2 cellular contexts compared by ENCODE assay signal in the genomic region with DNA sequence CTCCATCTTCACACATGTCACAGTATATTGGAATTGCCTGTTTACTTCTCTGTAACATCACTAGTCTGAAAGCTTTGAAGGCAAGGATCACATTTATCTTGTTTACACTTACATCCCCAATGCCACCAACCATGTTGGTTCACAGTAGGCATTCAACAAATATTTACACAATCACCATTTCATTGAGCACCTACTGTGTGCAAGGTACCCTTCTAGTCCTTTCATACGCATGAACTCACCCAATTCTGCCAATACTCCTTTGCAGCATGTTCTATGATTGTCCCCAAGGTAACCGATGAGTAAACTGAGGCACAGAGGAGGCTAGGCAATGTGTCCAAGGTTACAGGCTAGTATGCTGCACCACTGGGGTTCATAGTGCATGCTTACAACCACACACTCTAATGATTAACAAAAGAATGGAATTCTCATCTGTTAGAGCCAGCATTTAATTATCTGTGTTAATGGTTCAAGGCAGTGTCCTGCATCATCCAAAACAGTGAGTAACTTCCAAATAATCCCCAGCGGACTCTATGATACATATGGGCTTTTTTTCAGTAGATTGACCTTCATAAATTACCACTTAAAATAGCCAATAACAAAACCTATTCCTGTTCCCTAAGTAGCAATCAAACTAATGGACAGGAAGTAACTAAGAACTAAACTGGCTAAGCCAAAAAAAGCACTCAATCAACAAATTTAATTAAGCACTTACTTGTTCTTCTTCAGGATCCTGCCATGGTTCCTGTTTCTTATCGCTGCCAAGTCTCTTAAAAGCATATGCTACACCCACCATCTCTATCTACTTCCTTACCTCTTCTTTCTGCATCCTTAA.
A peak's percentile ranks its signal among the peaks of the same experiment; 100 is the strongest.
TF ChIP-seq lines count a peak whose summit lies in the region.

No MANE protein-coding gene starts in this region.

TF ChIP-seq in HepG2, 621 proteins besides CTCF, POLR2A, EP300 and RAD21:
- no peak for TF ChIP-seq ZNF644 (CRISPR knock-in tag; IDR thresholded peaks at IDR 0.05; ENCODE audit: low read depth)
- peak; percentile 70; the same call in 1 of the 2 replicates for TF ChIP-seq ZKSCAN1 (IDR thresholded peaks at IDR 0.05; ENCODE audit: low read length)
- TF ChIP-seq, protein P1, sequence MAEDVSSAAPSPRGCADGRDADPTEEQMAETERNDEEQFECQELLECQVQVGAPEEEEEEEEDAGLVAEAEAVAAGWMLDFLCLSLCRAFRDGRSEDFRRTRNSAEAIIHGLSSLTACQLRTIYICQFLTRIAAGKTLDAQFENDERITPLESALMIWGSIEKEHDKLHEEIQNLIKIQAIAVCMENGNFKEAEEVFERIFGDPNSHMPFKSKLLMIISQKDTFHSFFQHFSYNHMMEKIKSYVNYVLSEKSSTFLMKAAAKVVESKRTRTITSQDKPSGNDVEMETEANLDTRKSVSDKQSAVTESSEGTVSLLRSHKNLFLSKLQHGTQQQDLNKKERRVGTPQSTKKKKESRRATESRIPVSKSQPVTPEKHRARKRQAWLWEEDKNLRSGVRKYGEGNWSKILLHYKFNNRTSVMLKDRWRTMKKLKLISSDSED (CRISPR knock-in tag; IDR thresholded peaks at IDR 0.05), result no peak

TF ChIP-seq in H1, 55 proteins besides CTCF, POLR2A, EP300 and RAD21:
- TF ChIP-seq, protein P2, sequence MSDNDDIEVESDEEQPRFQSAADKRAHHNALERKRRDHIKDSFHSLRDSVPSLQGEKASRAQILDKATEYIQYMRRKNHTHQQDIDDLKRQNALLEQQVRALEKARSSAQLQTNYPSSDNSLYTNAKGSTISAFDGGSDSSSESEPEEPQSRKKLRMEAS (IDR thresholded peaks at IDR 0.05), result no peak
- TF ChIP-seq CHD1 (IDR thresholded peaks at IDR 0.05; ENCODE audit: low read depth, low read length) (no peak), TAF7 (optimal IDR thresholded peaks at IDR 0.05; ENCODE audit: borderline replicate concordance, low read depth, low read length) (no peak), SP4 (IDR thresholded peaks at IDR 0.05; ENCODE audit: low read length) (no peak), JUND (IDR thresholded peaks at IDR 0.05; ENCODE audit: low read length) (no peak), SIRT6 (IDR thresholded peaks at IDR 0.05; ENCODE audit: low read length) (no peak)
- TF ChIP-seq, protein P3, sequence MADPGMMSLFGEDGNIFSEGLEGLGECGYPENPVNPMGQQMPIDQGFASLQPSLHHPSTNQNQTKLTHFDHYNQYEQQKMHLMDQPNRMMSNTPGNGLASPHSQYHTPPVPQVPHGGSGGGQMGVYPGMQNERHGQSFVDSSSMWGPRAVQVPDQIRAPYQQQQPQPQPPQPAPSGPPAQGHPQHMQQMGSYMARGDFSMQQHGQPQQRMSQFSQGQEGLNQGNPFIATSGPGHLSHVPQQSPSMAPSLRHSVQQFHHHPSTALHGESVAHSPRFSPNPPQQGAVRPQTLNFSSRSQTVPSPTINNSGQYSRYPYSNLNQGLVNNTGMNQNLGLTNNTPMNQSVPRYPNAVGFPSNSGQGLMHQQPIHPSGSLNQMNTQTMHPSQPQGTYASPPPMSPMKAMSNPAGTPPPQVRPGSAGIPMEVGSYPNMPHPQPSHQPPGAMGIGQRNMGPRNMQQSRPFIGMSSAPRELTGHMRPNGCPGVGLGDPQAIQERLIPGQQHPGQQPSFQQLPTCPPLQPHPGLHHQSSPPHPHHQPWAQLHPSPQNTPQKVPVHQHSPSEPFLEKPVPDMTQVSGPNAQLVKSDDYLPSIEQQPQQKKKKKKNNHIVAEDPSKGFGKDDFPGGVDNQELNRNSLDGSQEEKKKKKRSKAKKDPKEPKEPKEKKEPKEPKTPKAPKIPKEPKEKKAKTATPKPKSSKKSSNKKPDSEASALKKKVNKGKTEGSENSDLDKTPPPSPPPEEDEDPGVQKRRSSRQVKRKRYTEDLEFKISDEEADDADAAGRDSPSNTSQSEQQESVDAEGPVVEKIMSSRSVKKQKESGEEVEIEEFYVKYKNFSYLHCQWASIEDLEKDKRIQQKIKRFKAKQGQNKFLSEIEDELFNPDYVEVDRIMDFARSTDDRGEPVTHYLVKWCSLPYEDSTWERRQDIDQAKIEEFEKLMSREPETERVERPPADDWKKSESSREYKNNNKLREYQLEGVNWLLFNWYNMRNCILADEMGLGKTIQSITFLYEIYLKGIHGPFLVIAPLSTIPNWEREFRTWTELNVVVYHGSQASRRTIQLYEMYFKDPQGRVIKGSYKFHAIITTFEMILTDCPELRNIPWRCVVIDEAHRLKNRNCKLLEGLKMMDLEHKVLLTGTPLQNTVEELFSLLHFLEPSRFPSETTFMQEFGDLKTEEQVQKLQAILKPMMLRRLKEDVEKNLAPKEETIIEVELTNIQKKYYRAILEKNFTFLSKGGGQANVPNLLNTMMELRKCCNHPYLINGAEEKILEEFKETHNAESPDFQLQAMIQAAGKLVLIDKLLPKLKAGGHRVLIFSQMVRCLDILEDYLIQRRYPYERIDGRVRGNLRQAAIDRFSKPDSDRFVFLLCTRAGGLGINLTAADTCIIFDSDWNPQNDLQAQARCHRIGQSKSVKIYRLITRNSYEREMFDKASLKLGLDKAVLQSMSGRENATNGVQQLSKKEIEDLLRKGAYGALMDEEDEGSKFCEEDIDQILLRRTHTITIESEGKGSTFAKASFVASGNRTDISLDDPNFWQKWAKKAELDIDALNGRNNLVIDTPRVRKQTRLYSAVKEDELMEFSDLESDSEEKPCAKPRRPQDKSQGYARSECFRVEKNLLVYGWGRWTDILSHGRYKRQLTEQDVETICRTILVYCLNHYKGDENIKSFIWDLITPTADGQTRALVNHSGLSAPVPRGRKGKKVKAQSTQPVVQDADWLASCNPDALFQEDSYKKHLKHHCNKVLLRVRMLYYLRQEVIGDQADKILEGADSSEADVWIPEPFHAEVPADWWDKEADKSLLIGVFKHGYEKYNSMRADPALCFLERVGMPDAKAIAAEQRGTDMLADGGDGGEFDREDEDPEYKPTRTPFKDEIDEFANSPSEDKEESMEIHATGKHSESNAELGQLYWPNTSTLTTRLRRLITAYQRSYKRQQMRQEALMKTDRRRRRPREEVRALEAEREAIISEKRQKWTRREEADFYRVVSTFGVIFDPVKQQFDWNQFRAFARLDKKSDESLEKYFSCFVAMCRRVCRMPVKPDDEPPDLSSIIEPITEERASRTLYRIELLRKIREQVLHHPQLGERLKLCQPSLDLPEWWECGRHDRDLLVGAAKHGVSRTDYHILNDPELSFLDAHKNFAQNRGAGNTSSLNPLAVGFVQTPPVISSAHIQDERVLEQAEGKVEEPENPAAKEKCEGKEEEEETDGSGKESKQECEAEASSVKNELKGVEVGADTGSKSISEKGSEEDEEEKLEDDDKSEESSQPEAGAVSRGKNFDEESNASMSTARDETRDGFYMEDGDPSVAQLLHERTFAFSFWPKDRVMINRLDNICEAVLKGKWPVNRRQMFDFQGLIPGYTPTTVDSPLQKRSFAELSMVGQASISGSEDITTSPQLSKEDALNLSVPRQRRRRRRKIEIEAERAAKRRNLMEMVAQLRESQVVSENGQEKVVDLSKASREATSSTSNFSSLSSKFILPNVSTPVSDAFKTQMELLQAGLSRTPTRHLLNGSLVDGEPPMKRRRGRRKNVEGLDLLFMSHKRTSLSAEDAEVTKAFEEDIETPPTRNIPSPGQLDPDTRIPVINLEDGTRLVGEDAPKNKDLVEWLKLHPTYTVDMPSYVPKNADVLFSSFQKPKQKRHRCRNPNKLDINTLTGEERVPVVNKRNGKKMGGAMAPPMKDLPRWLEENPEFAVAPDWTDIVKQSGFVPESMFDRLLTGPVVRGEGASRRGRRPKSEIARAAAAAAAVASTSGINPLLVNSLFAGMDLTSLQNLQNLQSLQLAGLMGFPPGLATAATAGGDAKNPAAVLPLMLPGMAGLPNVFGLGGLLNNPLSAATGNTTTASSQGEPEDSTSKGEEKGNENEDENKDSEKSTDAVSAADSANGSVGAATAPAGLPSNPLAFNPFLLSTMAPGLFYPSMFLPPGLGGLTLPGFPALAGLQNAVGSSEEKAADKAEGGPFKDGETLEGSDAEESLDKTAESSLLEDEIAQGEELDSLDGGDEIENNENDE (IDR thresholded peaks at IDR 0.05; ENCODE audit: insufficient replicate concordance, low read length), result no peak
- TF ChIP-seq, protein P4, sequence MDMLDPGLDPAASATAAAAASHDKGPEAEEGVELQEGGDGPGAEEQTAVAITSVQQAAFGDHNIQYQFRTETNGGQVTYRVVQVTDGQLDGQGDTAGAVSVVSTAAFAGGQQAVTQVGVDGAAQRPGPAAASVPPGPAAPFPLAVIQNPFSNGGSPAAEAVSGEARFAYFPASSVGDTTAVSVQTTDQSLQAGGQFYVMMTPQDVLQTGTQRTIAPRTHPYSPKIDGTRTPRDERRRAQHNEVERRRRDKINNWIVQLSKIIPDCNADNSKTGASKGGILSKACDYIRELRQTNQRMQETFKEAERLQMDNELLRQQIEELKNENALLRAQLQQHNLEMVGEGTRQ (IDR thresholded peaks at IDR 0.05; ENCODE audit: low read length), result no peak
TF ChIP-seq in H1: peak in this region for 0.
